In genomic region chr1:53238197-53239155, GRCh38 we compare ENCODE assay signal across 8 cellular contexts. TPM values are rescaled to one million over a fixed set of nuclear protein-coding genes. Genes with fewer than 3 reads are reported as not detected.
DNase-seq lines count a peak whose midpoint lies in the region; ATAC-seq and TF ChIP-seq lines count a peak whose summit lies in the region.

Gene MAGOH, minus strand, starts transcription at chr1:53238518. Its CDS starts 70 bp downstream, at chr1:53238448.

- H3K4me3 ChIP-seq in heart right ventricle (peak within 1 kb of the TSS; percentile 74 to 96 (median 86)), upper lobe of right lung (peak within 1 kb of the TSS; percentile 98)

- TF ChIP-seq CTCF in GM13976 (IDR thresholded peaks at IDR 0.05; ENCODE audit: borderline replicate concordance, control extremely low read depth, extremely low read depth, insufficient read depth, missing control alignments) (no peak), heart right ventricle (IDR thresholded peaks at IDR 0.05) (no peak), upper lobe of right lung (IDR thresholded peaks at IDR 0.05) (no peak)

- H3K36me3 ChIP-seq in heart right ventricle, result peaks cover 0 to 31% (median 20%) of the 10 kb centered on the region in 9 donors
- peaks cover 27% of the 10 kb centered on the region for H3K36me3 ChIP-seq in upper lobe of right lung

- peaks cover 4 to 33% (median 24%) of the 10 kb centered on the region in 9 donors for H3K4me1 ChIP-seq in heart right ventricle
- peaks cover 19% of the 10 kb centered on the region for H3K4me1 ChIP-seq in upper lobe of right lung

- H3K27ac ChIP-seq in heart right ventricle, result peak within 1 kb of the TSS in 9 of 10 donors; percentile 43 to 90 (median 74)
- H3K27ac ChIP-seq in upper lobe of right lung, result peak within 1 kb of the TSS; percentile 86

- DNase-seq in GM13976 (ENCODE audit: low spot score) (peak; percentile 99), NCI-H146 treated with DMSO at 0.1 percent for 48 hours (lab: John Stamatoyannopoulos, UW; ENCODE audit: unreplicated experiment) (peak; percentile 88), amniotic epithelial cell (ENCODE audit: low read depth) (peak; percentile 96), heart right ventricle (peak; percentile 93 to 94), posterior vena cava (ENCODE audit: low spot score) (peak; percentile 99), upper lobe of right lung (peak; percentile 97)

- no peaks in the 10 kb centered on the region for H3K9me3 ChIP-seq in heart right ventricle
- H3K9me3 ChIP-seq in upper lobe of right lung, result no peaks in the 10 kb centered on the region

- ATAC-seq in HG02870 (IDR thresholded peaks at IDR 0.05; ENCODE audit: unreplicated experiment) (peak; percentile 99), heart right ventricle (peak; percentile 96 to 99 (median 98)), upper lobe of right lung (peak; percentile 98)

- WGBS in heart right ventricle, 2 donors, result 3 to 5% methylated on average over 64 of the region's 64 CpGs

- intact Hi-C loops in T-helper 1 cell treated with Interleukin-12 subunit alpha and Interleukin-12 subunit beta and Interleukin-4 antibody, amounts not matched to agents 30 ng/mL and 1 ng/mL, for 36 hours (cut with micrococcal nuclease), result loop anchor here (1.0 to 5.0 kb wide), 13 partner anchors 18 to 1476 kb away; partner anchors contain the start of genes CC2D1B, CPT2, CZIB and ECHDC2
- intact Hi-C loops in heart right ventricle (cut with DNase I), result loop anchor here in 1 of 10 donors (2.0 kb wide), 1 partner anchor 42 kb away; the partner anchor contains the start of gene CPT2
- intact Hi-C loops in posterior vena cava (cut with DNase I), result loop anchor here in 1 of 2 donors (5.0 kb wide), 1 partner anchor 1319 kb away; no protein-coding TSS in a partner anchor
- intact Hi-C loops in upper lobe of right lung (cut with DNase I), result no loop called here

- H3K27me3 ChIP-seq in heart right ventricle (no peaks in the 10 kb centered on the region), upper lobe of right lung (no peaks in the 10 kb centered on the region)

- in situ Hi-C loops in GM13976 (cut with MboI; ENCODE audit: low sequenced_read_pairs, unreplicated experiment), result loop anchor here (10.0 kb wide), 1 partner anchor 56 kb away; no protein-coding TSS in a partner anchor

RNA-seq across cellular contexts. Expression of gene MAGOH, which starts in this region (rescaled TPM):
- total RNA-seq in T-helper 1 cell treated with Interleukin-12 subunit alpha and Interleukin-12 subunit beta and Interleukin-4 antibody, amounts not matched to agents 30 ng/mL and 1 ng/mL, for 36 hours, result 67.7 and 71.7 TPM in 2 replicates
- total RNA-seq in heart right ventricle, result 10 to 100 TPM; 17.3 to 31.5 (median 22.6) TPM
- 10 to 100 TPM; 61.1 to 67.3 TPM for polyA plus RNA-seq in heart right ventricle
- total RNA-seq in posterior vena cava, result 10 to 100 TPM; 24.0 to 32.2 TPM
- total RNA-seq in upper lobe of right lung, result 38.8 TPM

Comparison
In these comparisons a context has a peak if more than half of its experiments do, and no peak if none do; other contexts are left out.
1. Peak in every context shown above with its lines: DNase-seq, ATAC-seq, H3K4me3 ChIP-seq and H3K27ac ChIP-seq.